ENCODE assay signal across 2 cellular contexts in the genomic region with DNA sequence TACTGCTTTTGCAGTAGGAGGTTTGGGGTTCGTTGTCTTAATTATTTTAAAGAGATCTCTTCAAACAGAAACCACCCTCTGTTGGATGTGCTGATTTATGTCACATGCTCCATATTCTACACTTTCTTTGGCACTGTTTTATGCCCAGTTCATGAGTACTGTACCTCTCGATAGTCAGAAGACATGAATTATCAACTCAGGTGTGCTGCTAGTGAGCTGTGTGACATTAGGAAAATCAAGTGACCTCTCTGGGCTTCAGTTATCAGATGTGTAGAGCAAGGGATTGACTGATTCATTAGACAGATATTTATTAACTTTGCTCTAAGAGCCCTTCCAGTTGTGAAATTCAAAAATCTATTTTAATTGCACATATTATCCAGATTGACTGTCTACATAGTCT.
TF ChIP-seq lines count a peak whose summit lies in the region.

No MANE protein-coding gene starts in this region.

TF ChIP-seq in K562, 482 proteins besides CTCF, POLR2A, EP300 and RAD21:
- TF ChIP-seq, protein P1, sequence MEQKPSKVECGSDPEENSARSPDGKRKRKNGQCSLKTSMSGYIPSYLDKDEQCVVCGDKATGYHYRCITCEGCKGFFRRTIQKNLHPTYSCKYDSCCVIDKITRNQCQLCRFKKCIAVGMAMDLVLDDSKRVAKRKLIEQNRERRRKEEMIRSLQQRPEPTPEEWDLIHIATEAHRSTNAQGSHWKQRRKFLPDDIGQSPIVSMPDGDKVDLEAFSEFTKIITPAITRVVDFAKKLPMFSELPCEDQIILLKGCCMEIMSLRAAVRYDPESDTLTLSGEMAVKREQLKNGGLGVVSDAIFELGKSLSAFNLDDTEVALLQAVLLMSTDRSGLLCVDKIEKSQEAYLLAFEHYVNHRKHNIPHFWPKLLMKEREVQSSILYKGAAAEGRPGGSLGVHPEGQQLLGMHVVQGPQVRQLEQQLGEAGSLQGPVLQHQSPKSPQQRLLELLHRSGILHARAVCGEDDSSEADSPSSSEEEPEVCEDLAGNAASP (IDR thresholded peaks at IDR 0.05): no peak
- TF ChIP-seq SAFB2 (IDR thresholded peaks at IDR 0.05; ENCODE audit: borderline replicate concordance, low read depth, low read length, severe bottlenecking): no peak
- peak; percentile 54; the same call in 1 of the 2 replicates for TF ChIP-seq ADNP (tag; IDR thresholded peaks at IDR 0.05)
- TF ChIP-seq PRPF4 (IDR thresholded peaks at IDR 0.05; ENCODE audit: insufficient read depth, low read depth, low read length, poor library complexity, severe bottlenecking): no peak
- peak; percentile 95 for TF ChIP-seq RBM25 (IDR thresholded peaks at IDR 0.05; ENCODE audit: low read depth, low read length, severe bottlenecking)
- TF ChIP-seq ZMIZ1 (IDR thresholded peaks at IDR 0.05; ENCODE audit: low read depth in 2 of 2, low read length in 2 of 2): no peak
- TF ChIP-seq MNT (conservative IDR thresholded peaks at IDR 0.05): no peak
- no peak for TF ChIP-seq ZNF644 (tag; IDR thresholded peaks at IDR 0.05; ENCODE audit: low read depth)
- peak; percentile 80 for TF ChIP-seq BCOR (IDR thresholded peaks at IDR 0.05)
- TF ChIP-seq KDM1A (IDR thresholded peaks at IDR 0.05): peak; percentile 54 to 66; a peak in 2 of 4 replicates
- TF ChIP-seq, protein P2, sequence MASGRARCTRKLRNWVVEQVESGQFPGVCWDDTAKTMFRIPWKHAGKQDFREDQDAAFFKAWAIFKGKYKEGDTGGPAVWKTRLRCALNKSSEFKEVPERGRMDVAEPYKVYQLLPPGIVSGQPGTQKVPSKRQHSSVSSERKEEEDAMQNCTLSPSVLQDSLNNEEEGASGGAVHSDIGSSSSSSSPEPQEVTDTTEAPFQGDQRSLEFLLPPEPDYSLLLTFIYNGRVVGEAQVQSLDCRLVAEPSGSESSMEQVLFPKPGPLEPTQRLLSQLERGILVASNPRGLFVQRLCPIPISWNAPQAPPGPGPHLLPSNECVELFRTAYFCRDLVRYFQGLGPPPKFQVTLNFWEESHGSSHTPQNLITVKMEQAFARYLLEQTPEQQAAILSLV (tag; IDR thresholded peaks at IDR 0.05): no peak
- TF ChIP-seq EWSR1 (IDR thresholded peaks at IDR 0.05; ENCODE audit: borderline replicate concordance, low read depth, partially characterized antibody): no peak
- no peak for TF ChIP-seq MBD2 (IDR thresholded peaks at IDR 0.05; ENCODE audit: borderline replicate concordance, low read depth)
- TF ChIP-seq ZFP36 (IDR thresholded peaks at IDR 0.05; ENCODE audit: low read depth, low read length, partially characterized antibody): peak; percentile 52
- no peak for TF ChIP-seq GABPB1 (CRISPR knock-in tag; IDR thresholded peaks at IDR 0.05)
- no peak for TF ChIP-seq HDGF (IDR thresholded peaks at IDR 0.05)
TF ChIP-seq in K562: peak in this region for 5.

TF ChIP-seq in endothelial cell of umbilical vein, 7 proteins besides CTCF, POLR2A, EP300 and RAD21:
- TF ChIP-seq GATA2 (IDR thresholded peaks at IDR 0.05; ENCODE audit: insufficient read depth, insufficient read length, low read depth, low read length) (no peak), MYC (IDR thresholded peaks at IDR 0.05; ENCODE audit: low read depth, low read length) (no peak), FOS (IDR thresholded peaks at IDR 0.05; ENCODE audit: borderline replicate concordance, insufficient read depth, low read length) (no peak), POLR2AphosphoS5 (IDR thresholded peaks at IDR 0.05; ENCODE audit: insufficient read depth, low read depth, low read length) (no peak), EZH2 (IDR thresholded peaks at IDR 0.05; ENCODE audit: borderline replicate concordance, low read depth, low read length, severe bottlenecking) (no peak), JUN (IDR thresholded peaks at IDR 0.05; ENCODE audit: borderline replicate concordance, insufficient read depth, insufficient read length, low read depth) (no peak)
- TF ChIP-seq, protein P3, sequence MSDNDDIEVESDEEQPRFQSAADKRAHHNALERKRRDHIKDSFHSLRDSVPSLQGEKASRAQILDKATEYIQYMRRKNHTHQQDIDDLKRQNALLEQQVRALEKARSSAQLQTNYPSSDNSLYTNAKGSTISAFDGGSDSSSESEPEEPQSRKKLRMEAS (IDR thresholded peaks at IDR 0.05; ENCODE audit: insufficient read depth, insufficient read length): no peak
